10 cellular contexts compared by ENCODE assay signal in the genomic region with DNA sequence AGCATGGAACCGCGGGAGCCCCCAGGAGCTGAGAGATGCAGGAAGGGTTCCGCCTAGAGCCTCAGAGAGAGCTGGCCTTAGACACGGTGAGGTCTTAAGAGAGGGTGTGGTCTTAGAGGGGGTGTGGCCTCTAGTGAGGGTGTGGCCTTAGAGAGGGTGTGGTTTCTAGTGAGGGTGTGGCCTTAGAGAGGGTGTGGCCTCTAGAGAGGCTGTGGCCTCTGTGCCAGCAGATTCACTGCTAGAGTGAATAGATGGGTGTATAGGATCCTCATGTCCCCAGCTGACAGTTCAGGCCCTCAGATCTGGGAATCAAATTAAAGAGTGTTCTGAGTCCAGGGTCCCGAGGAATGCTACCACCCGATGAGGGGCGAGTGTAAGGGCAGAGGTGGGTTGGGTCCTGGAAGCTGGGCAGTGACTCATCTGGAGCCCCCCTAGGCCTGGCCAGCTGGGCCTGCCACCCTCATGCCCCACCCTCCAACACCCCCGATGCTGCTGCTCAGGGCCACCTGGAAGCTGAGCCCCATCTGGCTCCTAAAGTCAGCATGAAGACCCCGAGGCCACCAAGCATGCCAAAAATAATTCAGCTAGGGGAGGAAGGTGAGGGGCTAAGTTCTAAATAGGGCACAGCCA. TPM values are rescaled to one million over a fixed set of nuclear protein-coding genes. Genes with fewer than 3 reads are reported as not detected.
DNase-seq lines count a peak whose midpoint lies in the region; ATAC-seq and TF ChIP-seq lines count a peak whose summit lies in the region.
"Had no signal": no experiment of that assay in that cellular context is flagged by ENCODE, and none has a peak within 500 bp of the region (broad histone marks: within the 10 kb centered on the region; RNA-seq: fewer than 3 reads in every experiment).

No MANE protein-coding gene starts in this region.

- no peak overlapping the region for H3K4me3 ChIP-seq in mucosa of descending colon
- H3K4me3 ChIP-seq: suprapubic skin had no signal

- intact Hi-C loops in mucosa of descending colon (cut with DNase I, micrococcal nuclease), result no loop called here
- intact Hi-C loops in posterior vena cava (cut with DNase I), result no loop called here

- H3K4me3 Mint-ChIP-seq in activated naive CD4-positive, alpha-beta T cell treated with anti-CD3 and anti-CD28 coated beads, Interleukin-2, amount 10 ng/mL, durations not matched to agents 7 days and 5 days, result no peak overlapping the region
- H3K4me3 Mint-ChIP-seq: CD8-positive, alpha-beta memory T cell had no signal

- H3K36me3 Mint-ChIP-seq in activated naive CD4-positive, alpha-beta T cell treated with anti-CD3 and anti-CD28 coated beads, Interleukin-2, amount 10 ng/mL, durations not matched to agents 7 days and 5 days, result no peaks in the 10 kb centered on the region
- H3K36me3 Mint-ChIP-seq: CD8-positive, alpha-beta memory T cell had no signal

- no peak for TF ChIP-seq CTCF in mucosa of descending colon (IDR thresholded peaks at IDR 0.05)

- DNase-seq in SIG-M5 treated with dmso at 0.1 percent for 504 hours (lab: John Stamatoyannopoulos, UW; ENCODE audit: unreplicated experiment), result peak; percentile 33
- DNase-seq in SIG-M5 (lab: John Stamatoyannopoulos, UW), result no peak
- DNase-seq in NCI-H226, result peak; percentile 14
- peak; percentile 39 for DNase-seq in activated naive CD4-positive, alpha-beta T cell treated with anti-CD3 and anti-CD28 coated beads, Interleukin-2, amount 10 ng/mL, durations not matched to agents 7 days and 5 days
- no peak for DNase-seq in mucosa of descending colon
- DNase-seq in posterior vena cava (ENCODE audit: low spot score), result no peak
- DNase-seq in cerebellum (ENCODE audit: low spot score), result no peak

- H3K27ac Mint-ChIP-seq in activated naive CD4-positive, alpha-beta T cell treated with anti-CD3 and anti-CD28 coated beads, Interleukin-2, amount 10 ng/mL, durations not matched to agents 7 days and 5 days, result no peak overlapping the region
- H3K27ac Mint-ChIP-seq: CD8-positive, alpha-beta memory T cell had no signal

- H3K36me3 ChIP-seq in mucosa of descending colon (ENCODE audit: low read depth), result no peaks in the 10 kb centered on the region
- H3K36me3 ChIP-seq: suprapubic skin had no signal

- no peaks in the 10 kb centered on the region for H3K4me1 ChIP-seq in mucosa of descending colon (ENCODE audit: low read depth)

- H3K9me3 Mint-ChIP-seq in activated naive CD4-positive, alpha-beta T cell treated with anti-CD3 and anti-CD28 coated beads, Interleukin-2, amount 10 ng/mL, durations not matched to agents 7 days and 5 days, result peaks cover 2% of the 10 kb centered on the region

- H3K9me3 ChIP-seq in mucosa of descending colon, result no peaks in the 10 kb centered on the region
- H3K9me3 ChIP-seq: suprapubic skin had no signal

- ATAC-seq in mucosa of descending colon (peak; percentile 79), HG03045 (IDR thresholded peaks at IDR 0.05; ENCODE audit: unreplicated experiment) (no peak)

- H3K27me3 Mint-ChIP-seq in activated naive CD4-positive, alpha-beta T cell treated with anti-CD3 and anti-CD28 coated beads, Interleukin-2, amount 10 ng/mL, durations not matched to agents 7 days and 5 days, result peaks cover 43% of the 10 kb centered on the region

- CTCF ChIA-PET in activated naive CD4-positive, alpha-beta T cell treated with anti-CD3 and anti-CD28 coated beads, Interleukin-2, amount 10 ng/mL, durations not matched to agents 7 days and 5 days (lab: Charles Lee), result interaction anchor here (1.2 kb wide), 1 partner anchor 12 kb away, joined by 4 read pairs; no protein-coding TSS in a partner anchor

- H3K4me1 Mint-ChIP-seq in activated naive CD4-positive, alpha-beta T cell treated with anti-CD3 and anti-CD28 coated beads, Interleukin-2, amount 10 ng/mL, durations not matched to agents 7 days and 5 days, result peaks cover 7% of the 10 kb centered on the region

RNA-seq across cellular contexts. Expression of a gene that starts 49.5 kb away (rescaled TPM):
- total RNA-seq in mucosa of descending colon, result 10 to 100 TPM in 2 of 3 donors, 1 to 10 TPM in 1; 7.6 to 27.6 (median 12.1) TPM
- 100 to 1,000 TPM; 161 to 323 TPM for total RNA-seq in posterior vena cava
- total RNA-seq in cerebellum, result 65.1 TPM

Comparison
In these comparisons a context has a peak if more than half of its experiments do, and no peak if none do; other contexts are left out.
1. DNase-seq: peak in SIG-M5 treated with dmso at 0.1 percent for 504 hours (single experiment), NCI-H226 (single experiment) and activated naive CD4-positive, alpha-beta T cell treated with anti-CD3 and anti-CD28 coated beads, Interleukin-2, amount 10 ng/mL, durations not matched to agents 7 days and 5 days (single experiment); none in SIG-M5 (single experiment), mucosa of descending colon (0 of 3), posterior vena cava (single experiment) and cerebellum (single experiment).